39 cellular contexts compared by ENCODE assay signal in the genomic region with DNA sequence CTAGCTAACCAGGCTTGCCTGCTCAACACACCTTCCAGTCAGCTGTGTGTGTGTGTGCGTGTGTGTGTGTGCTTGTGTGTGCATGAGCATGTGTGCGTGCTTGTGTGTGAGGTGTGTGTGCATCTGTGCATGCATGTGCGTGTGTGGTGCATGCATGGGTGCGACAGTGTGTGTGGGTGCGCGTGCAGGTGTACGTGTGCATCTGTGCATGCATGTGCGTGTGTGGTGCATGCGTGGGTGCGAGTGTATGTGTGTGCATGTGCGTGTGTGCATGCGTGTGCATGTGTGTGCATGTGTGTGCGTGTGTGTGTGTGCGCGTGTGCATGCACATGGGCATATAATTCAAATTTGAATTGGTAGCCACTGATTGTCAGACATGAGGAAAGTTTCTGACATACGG. TPM values are rescaled to one million over a fixed set of nuclear protein-coding genes. Genes with fewer than 3 reads are reported as not detected.
"Had no signal": no experiment of that assay in that cellular context is flagged by ENCODE, and none has a peak within 500 bp of the region (broad histone marks: within the 10 kb centered on the region; RNA-seq: fewer than 3 reads in every experiment).

No MANE protein-coding gene starts in this region.

- FAIRE-seq: colon, endometrium, endothelial cell of umbilical vein had no signal

- H3K27ac ChIP-seq: adrenal gland, body of pancreas, epithelial cell of prostate, esophagus squamous epithelium, gastroesophageal sphincter had no signal

- H3K27me3 ChIP-seq: adrenal gland, body of pancreas had no signal

- H3K4me1 ChIP-seq: adrenal gland, gastroesophageal sphincter had no signal

- H3K4me3 ChIP-seq: adrenal gland, body of pancreas, esophagus squamous epithelium, gastroesophageal sphincter had no signal

- H3K9me3 ChIP-seq: adrenal gland, body of pancreas, esophagus squamous epithelium, gastroesophageal sphincter had no signal

- DNase-seq: activated CD4-positive, alpha-beta memory T cell treated with anti-CD3 and anti-CD28 coated beads for 36 hours; activated CD4-positive, alpha-beta T cell treated with anti-CD3 and anti-CD28 coated beads for 36 hours; activated CD4-positive, alpha-beta T cell treated with anti-CD3 and anti-CD28 coated beads, Interleukin-2, amount 10 ng/mL, durations not matched to agents 24 days and 14 days; activated CD4-positive, CD25-positive, alpha-beta regulatory T cell; activated CD4-positive, CD25-positive, alpha-beta regulatory T cell treated with anti-CD3 and anti-CD28 coated beads, Interleukin-2, amount 50 U/mL, for 72 hours; activated CD8-positive, alpha-beta memory T cell treated with anti-CD3 and anti-CD28 coated beads, Interleukin-2, amount 10 ng/mL, durations not matched to agents 7 days and 5 days; activated CD8-positive, alpha-beta memory T cell treated with anti-CD3 and anti-CD28 coated beads, Interleukin-2, amount 50 U/mL, for 4 hours; activated CD8-positive, alpha-beta T cell treated with anti-CD3 and anti-CD28 coated beads, Interleukin-2, amount 10 ng/mL, durations not matched to agents 7 days and 5 days; activated effector memory CD4-positive, alpha-beta T cell treated with anti-CD3 and anti-CD28 coated beads, Interleukin-2, amount 50 U/mL, for 16 hours; activated naive CD4-positive, alpha-beta T cell treated with anti-CD3 and anti-CD28 coated beads for 36 hours; activated naive CD8-positive, alpha-beta T cell treated with anti-CD3 and anti-CD28 coated beads for 36 hours; activated naive CD8-positive, alpha-beta T cell treated with anti-CD3 and anti-CD28 coated beads, Interleukin-2, amount 50 U/mL, for 24 hours; activated T-cell treated with anti-CD3 and anti-CD28 coated beads, Interleukin-2, amount 50 U/mL, for 1 hour; activated T-cell treated with anti-CD3 and anti-CD28 coated beads, Interleukin-2, amount 50 U/mL, for 48 hours; adrenal gland; amygdala; aorta; body of pancreas; caudate nucleus; cortex of kidney; effector CD8-positive, alpha-beta T cell; esophagus squamous epithelium; foreskin melanocyte; head of caudate nucleus; T-helper 1 cell; T-helper 17 cell; T1000 had no signal

- ATAC-seq: activated CD4-positive, alpha-beta T cell treated with anti-CD3 and anti-CD28 coated beads for 36 hours; activated CD8-positive, alpha-beta memory T cell treated with anti-CD3 and anti-CD28 coated beads, Interleukin-2, amount 10 ng/mL, durations not matched to agents 7 days and 5 days; activated CD8-positive, alpha-beta T cell treated with anti-CD3 and anti-CD28 coated beads, Interleukin-2, amount 10 ng/mL, durations not matched to agents 7 days and 5 days; activated naive CD8-positive, alpha-beta T cell treated with anti-CD3 and anti-CD28 coated beads, Interleukin-2, amount 50 U/mL, for 24 hours; body of pancreas; gastroesophageal sphincter; T-helper 17 cell had no signal

- H3K36me3 ChIP-seq: adrenal gland, esophagus squamous epithelium, gastroesophageal sphincter had no signal

RNA-seq across cellular contexts. Expression of a gene that starts 10.5 kb away (rescaled TPM):
- total RNA-seq: activated CD4-positive, alpha-beta memory T cell treated with anti-CD3 and anti-CD28 coated beads for 36 hours; activated CD4-positive, alpha-beta T cell treated with anti-CD3 and anti-CD28 coated beads for 36 hours; activated CD4-positive, alpha-beta T cell treated with anti-CD3 and anti-CD28 coated beads, Interleukin-2, amount 10 ng/mL, durations not matched to agents 24 days and 14 days; activated CD8-positive, alpha-beta memory T cell treated with anti-CD3 and anti-CD28 coated beads for 36 hours; activated CD8-positive, alpha-beta memory T cell treated with anti-CD3 and anti-CD28 coated beads, Interleukin-2, amount 10 ng/mL, durations not matched to agents 7 days and 5 days; activated CD8-positive, alpha-beta T cell treated with anti-CD3 and anti-CD28 coated beads, Interleukin-2, amount 10 ng/mL, durations not matched to agents 7 days and 5 days; activated naive CD4-positive, alpha-beta T cell treated with anti-CD3 and anti-CD28 coated beads for 36 hours; activated naive CD8-positive, alpha-beta T cell treated with anti-CD3 and anti-CD28 coated beads for 36 hours; activated T-helper 1 cell treated with anti-CD3 and anti-CD28 coated beads, Interleukin-12 subunit alpha, Interleukin-12 subunit beta, Interleukin-2, Interleukin-4 antibody, amounts not matched to agents 30 ng/mL and 10 ng/mL and 1 ng/mL, durations not matched to agents 14 hours and 24 hours and 36 hours; activated T-helper 2 cell treated with anti-CD3 and anti-CD28 coated beads, Interferon-gamma antibody, Interleukin-2, Interleukin-4, amounts not matched to agents 10 μg/mL and 5 μg/mL and 100 μg/mL, durations not matched to agents 14 hours and 24 hours and 36 hours; aorta; body of pancreas; dermis microvascular lymphatic vessel endothelial cell; endothelial cell of umbilical vein; fibroblast of lung; fibroblast of villous mesenchyme; glomerular endothelial cell; T-helper 17 cell had no signal
- polyA plus RNA-seq: aorta, endothelial cell of umbilical vein, fibroblast of lung had no signal
